ENCODE assay signal across 12 cellular contexts in genomic region chr3:16382852-16383251, GRCh38.
DNase-seq lines count a peak whose midpoint lies in the region; ATAC-seq lines count a peak whose summit lies in the region.
"Had no signal": no experiment of that assay in that cellular context is flagged by ENCODE, and none has a peak within 500 bp of the region (broad histone marks: within the 10 kb centered on the region; RNA-seq: fewer than 3 reads in every experiment).

No MANE protein-coding gene starts in this region.

- peaks cover 50% of the 10 kb centered on the region for H3K4me1 Mint-ChIP-seq in dendritic cell treated with granulocyte-macrophage colony-stimulating factor and Interleukin-4, amounts not matched to agents 40 ng/mL and 50 ng/mL, for 4 days (ENCODE audit: low read depth)

- no peaks in the 10 kb centered on the region for H3K27me3 Mint-ChIP-seq in dendritic cell treated with granulocyte-macrophage colony-stimulating factor and Interleukin-4, amounts not matched to agents 40 ng/mL and 50 ng/mL, for 4 days

- H3K27me3 ChIP-seq in SJCRH30, result no peaks in the 10 kb centered on the region
- no peaks in the 10 kb centered on the region for H3K27me3 ChIP-seq in effector memory CD4-positive, alpha-beta T cell (replicated peaks; ENCODE audit: control insufficient read depth, insufficient read depth, low read length, poor library complexity, severe bottlenecking)
- H3K27me3 ChIP-seq: colonic mucosa, heart left ventricle had no signal

- peaks cover under 1% of the 10 kb centered on the region for H3K4me1 ChIP-seq in SJCRH30
- peaks cover 6% of the 10 kb centered on the region for H3K4me1 ChIP-seq in effector memory CD4-positive, alpha-beta T cell (ENCODE audit: control insufficient read depth, insufficient read depth, low read length, poor library complexity, severe bottlenecking)
- H3K4me1 ChIP-seq: colonic mucosa had no signal

- no peaks in the 10 kb centered on the region for H3K9me3 ChIP-seq in SJCRH30 (replicated peaks)
- H3K9me3 ChIP-seq in effector memory CD4-positive, alpha-beta T cell (ENCODE audit: control insufficient read depth, low read length), result no peaks in the 10 kb centered on the region
- H3K9me3 ChIP-seq: colonic mucosa, heart left ventricle had no signal

- no peak overlapping the region for H3K4me3 ChIP-seq in SJCRH30
- H3K4me3 ChIP-seq in effector memory CD4-positive, alpha-beta T cell (ENCODE audit: insufficient read depth, low read depth, low read length, poor library complexity, severe bottlenecking), result no peak overlapping the region
- H3K4me3 ChIP-seq: colonic mucosa, heart left ventricle had no signal

- H3K9me3 Mint-ChIP-seq in dendritic cell treated with granulocyte-macrophage colony-stimulating factor and Interleukin-4, amounts not matched to agents 40 ng/mL and 50 ng/mL, for 4 days, result no peaks in the 10 kb centered on the region

- no peak for DNase-seq in SJCRH30
- DNase-seq in NCI-H82 treated with DMSO at 0.1 percent for 48 hours (lab: John Stamatoyannopoulos, UW; ENCODE audit: unreplicated experiment), result no peak
- no peak for DNase-seq in effector memory CD4-positive, alpha-beta T cell
- DNase-seq: colonic mucosa, heart left ventricle, NCI-H2081, SIG-M5, small intestine had no signal

- H3K4me3 Mint-ChIP-seq in dendritic cell treated with granulocyte-macrophage colony-stimulating factor and Interleukin-4, amounts not matched to agents 40 ng/mL and 50 ng/mL, for 4 days, result no peak overlapping the region

- H3K36me3 Mint-ChIP-seq in dendritic cell treated with granulocyte-macrophage colony-stimulating factor and Interleukin-4, amounts not matched to agents 40 ng/mL and 50 ng/mL, for 4 days (ENCODE audit: low read depth), result peaks cover 29% of the 10 kb centered on the region

- ATAC-seq in GM18858 (IDR thresholded peaks at IDR 0.05; ENCODE audit: unreplicated experiment) (peak; percentile 41), GM21447 (IDR thresholded peaks at IDR 0.05; ENCODE audit: unreplicated experiment) (peak; percentile 52), HG03280 (IDR thresholded peaks at IDR 0.05; ENCODE audit: unreplicated experiment) (peak; percentile 37)
- ATAC-seq: heart left ventricle had no signal

- intact Hi-C loops in dendritic cell treated with granulocyte-macrophage colony-stimulating factor and Interleukin-4, amounts not matched to agents 40 ng/mL and 50 ng/mL, for 4 days (cut with micrococcal nuclease), result no loop called here

- H3K36me3 ChIP-seq in SJCRH30, result no peaks in the 10 kb centered on the region
- no peaks in the 10 kb centered on the region for H3K36me3 ChIP-seq in effector memory CD4-positive, alpha-beta T cell (ENCODE audit: control insufficient read depth, insufficient read depth, low read length)
- H3K36me3 ChIP-seq: colonic mucosa had no signal

- no peak overlapping the region for H3K27ac ChIP-seq in SJCRH30
- H3K27ac ChIP-seq in effector memory CD4-positive, alpha-beta T cell (ENCODE audit: insufficient read depth, low read length, poor library complexity, severe bottlenecking), result no peak overlapping the region
- H3K27ac ChIP-seq: colonic mucosa, heart left ventricle had no signal

- peak overlapping the region; percentile 33 for H3K27ac Mint-ChIP-seq in dendritic cell treated with granulocyte-macrophage colony-stimulating factor and Interleukin-4, amounts not matched to agents 40 ng/mL and 50 ng/mL, for 4 days
